ENCODE assay signal across 19 cellular contexts in genomic region chr3:78751266-78751665, GRCh38.
"Had no signal": no experiment of that assay in that cellular context is flagged by ENCODE, and none has a peak within 500 bp of the region (broad histone marks: within the 10 kb centered on the region; RNA-seq: fewer than 3 reads in every experiment).

No MANE protein-coding gene starts in this region.

- DNase-seq: colonic mucosa; dermis blood vessel endothelial cell; heart left ventricle; hippocampal formation; islet precursor cell; mucosa of descending colon; naive thymus-derived CD8-positive, alpha-beta T cell; ovary; sigmoid colon; stimulated activated CD4-positive, alpha-beta T cell treated with anti-CD3 and anti-CD28 coated beads, Interleukin-2, amount 100 ng/mL, for 48 hours; stimulated activated naive CD8-positive, alpha-beta T cell treated with anti-CD3 and anti-CD28 coated beads, Interleukin-15, Interleukin-2, amounts not matched to agents 100 U/mL and 50 U/mL, for 24 hours; thyroid gland had no signal

- ATAC-seq: heart left ventricle; left lobe of liver; mucosa of descending colon; naive thymus-derived CD8-positive, alpha-beta T cell; stimulated activated naive CD8-positive, alpha-beta T cell treated with anti-CD3 and anti-CD28 coated beads, Interleukin-15, Interleukin-2, amounts not matched to agents 100 U/mL and 50 U/mL, for 24 hours had no signal

- H3K27me3 ChIP-seq: colonic mucosa, heart left ventricle, neutrophil, ovary, right atrium auricular region, sigmoid colon, suprapubic skin, thyroid gland had no signal

- H3K4me1 ChIP-seq: colonic mucosa, right atrium auricular region had no signal

- FAIRE-seq: frontal cortex, urothelium cell line had no signal

- H3K36me3 ChIP-seq: colonic mucosa, heart left ventricle, neutrophil, ovary, right atrium auricular region, sigmoid colon, suprapubic skin, thyroid gland had no signal

- H3K4me2 ChIP-seq: smooth muscle cell had no signal

- H3K9me3 ChIP-seq: colonic mucosa, heart left ventricle, mucosa of descending colon, neutrophil, ovary, right atrium auricular region, sigmoid colon, suprapubic skin, thyroid gland had no signal

- H3K27ac ChIP-seq: colonic mucosa, heart left ventricle, neutrophil, ovary, right atrium auricular region, sigmoid colon, suprapubic skin, thyroid gland had no signal

- H3K4me3 ChIP-seq: colonic mucosa, heart left ventricle, mucosa of descending colon, ovary, right atrium auricular region, sigmoid colon, smooth muscle cell, suprapubic skin, thyroid gland had no signal
